ENCODE assay signal across 21 cellular contexts in the genomic region with DNA sequence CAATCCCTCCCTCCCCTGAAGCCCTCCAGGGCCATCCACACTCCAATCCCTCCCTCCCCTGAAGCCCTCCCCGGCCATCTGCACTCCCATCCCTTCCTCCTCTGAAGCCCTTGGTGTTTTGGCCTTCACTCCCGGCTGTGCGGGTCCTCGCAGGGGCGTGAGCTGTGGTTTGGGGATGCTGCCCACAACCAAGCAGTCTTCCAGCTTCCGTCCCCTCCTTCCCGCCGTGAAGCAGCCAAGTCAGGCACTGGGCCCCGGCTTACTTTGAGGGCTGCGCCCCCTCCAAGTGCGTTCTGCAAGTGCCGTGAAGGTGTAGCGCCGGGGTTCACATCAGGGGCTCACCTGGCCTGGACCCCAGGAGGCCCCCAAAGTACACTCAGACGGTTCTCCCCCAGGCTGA.
DNase-seq lines count a peak whose midpoint lies in the region; ATAC-seq and TF ChIP-seq lines count a peak whose summit lies in the region.
"Had no signal": no experiment of that assay in that cellular context is flagged by ENCODE, and none has a peak within 500 bp of the region (broad histone marks: within the 10 kb centered on the region; RNA-seq: fewer than 3 reads in every experiment).

No MANE protein-coding gene starts in this region.

- H3K14ac ChIP-seq in neuronal stem cell (ENCODE audit: low read length): no peak overlapping the region

- H3K4me3 ChIP-seq in coronary artery: no peak overlapping the region
- H3K4me3 ChIP-seq in neuronal stem cell (ENCODE audit: low read length in 2 of 2): no peak overlapping the region
- no peak overlapping the region for H3K4me3 ChIP-seq in effector memory CD4-positive, alpha-beta T cell (ENCODE audit: insufficient read depth, low read depth, low read length, poor library complexity, severe bottlenecking)
- H3K4me3 ChIP-seq: A549, GM23338, HAP-1 had no signal

- H4K91ac ChIP-seq in neuronal stem cell (ENCODE audit: low read depth, low read length, poor library complexity): no peak overlapping the region

- WGBS in neuronal stem cell (ENCODE audit: extremely low coverage in 2 of 2, insufficient read length in 2 of 2, insufficient replicate concordance in 1 of 2), 2 donors: no CpG with 5 or more reads among the region's 15 CpGs

- TF ChIP-seq CTCF in coronary artery (IDR thresholded peaks at IDR 0.05): no peak

- H3K18ac ChIP-seq in neuronal stem cell (ENCODE audit: low read length): peak overlapping the region; percentile 80

- H3K79me1 ChIP-seq in neuronal stem cell (ENCODE audit: low read depth, low read length): no peaks in the 10 kb centered on the region

- H3K27me3 ChIP-seq in neuronal stem cell (ENCODE audit: control insufficient read depth in 3 of 3, insufficient read depth in 3 of 3, low read depth in 1 of 3, low read length in 3 of 3): no peaks in the 10 kb centered on the region
- H3K27me3 ChIP-seq in effector memory CD4-positive, alpha-beta T cell (replicated peaks; ENCODE audit: control insufficient read depth, insufficient read depth, low read length, poor library complexity, severe bottlenecking): no peaks in the 10 kb centered on the region

- H2BK15ac ChIP-seq in neuronal stem cell (ENCODE audit: low read length): peak overlapping the region; percentile 58

- no peak overlapping the region for H3K4me2 ChIP-seq in neuronal stem cell (ENCODE audit: insufficient read depth, low read length, poor library complexity, severe bottlenecking)
- H3K4me2 ChIP-seq: A549, GM23338 had no signal

- ATAC-seq in Right ventricle myocardium superior (ENCODE audit: poor library complexity): no peak
- ATAC-seq: A549; CD8-positive, alpha-beta T cell; GM23338 had no signal

- no peak overlapping the region for H2AFZ ChIP-seq in neuronal stem cell (ENCODE audit: low read length)
- H2AFZ ChIP-seq: GM23338 had no signal

- H3K23ac ChIP-seq in neuronal stem cell (ENCODE audit: low read depth, low read length, poor library complexity): no peak overlapping the region

- H3K4me1 ChIP-seq in neuronal stem cell (ENCODE audit: control insufficient read depth in 2 of 2, insufficient read depth in 1 of 2, low read depth in 1 of 2, low read length in 2 of 2): peaks cover 0 to 1% of the 10 kb centered on the region in 2 donors
- H3K4me1 ChIP-seq in effector memory CD4-positive, alpha-beta T cell (ENCODE audit: control insufficient read depth, insufficient read depth, low read length, poor library complexity, severe bottlenecking): no peaks in the 10 kb centered on the region
- H3K4me1 ChIP-seq: A549, HAP-1 had no signal

- H4K8ac ChIP-seq in neuronal stem cell (ENCODE audit: low read depth, low read length): no peak overlapping the region

- peak overlapping the region; percentile 81 for H2AK5ac ChIP-seq in neuronal stem cell (ENCODE audit: low read depth, low read length)

- peaks cover 0 to 3% of the 10 kb centered on the region in 2 donors for H3K9me3 ChIP-seq in neuronal stem cell (replicated peaks in 1 of 2; ENCODE audit: control insufficient read depth in 2 of 2, insufficient read depth in 1 of 2, low read depth in 1 of 2, low read length in 2 of 2)
- no peaks in the 10 kb centered on the region for H3K9me3 ChIP-seq in effector memory CD4-positive, alpha-beta T cell (ENCODE audit: control insufficient read depth, low read length)
- H3K9me3 ChIP-seq: A549, Caco-2, HAP-1 had no signal

- DNase-seq in cardiac septum (ENCODE audit: low spot score) (peak; percentile 56), Right ventricle myocardium superior (no peak), coronary artery (ENCODE audit: low spot score) (peak; percentile 19), neuronal stem cell (ENCODE audit: low spot score) (no peak), NCI-H526 (lab: John Stamatoyannopoulos, UW) (no peak), Ammon's horn (ENCODE audit: low spot score) (no peak)
- no peak for DNase-seq in effector memory CD4-positive, alpha-beta T cell
- DNase-seq: 8988T; ACHN; AML-193; C1 segment of cervical spinal cord; Caco-2; CD4-positive, CD25-positive, alpha-beta regulatory T cell; CD8-positive, alpha-beta T cell; DMS 273 treated with DMSO at 0.1 percent for 48 hours; DMS79 treated with DMSO at 0.1 percent for 48 hours; GF-D8; HFFc6 had no signal

- H3K36me3 ChIP-seq in neuronal stem cell (replicated peaks in 1 of 2; ENCODE audit: control insufficient read depth in 2 of 2, insufficient read depth in 2 of 2, low read length in 2 of 2): no peaks in the 10 kb centered on the region
- H3K36me3 ChIP-seq in effector memory CD4-positive, alpha-beta T cell (ENCODE audit: control insufficient read depth, insufficient read depth, low read length): no peaks in the 10 kb centered on the region
- H3K36me3 ChIP-seq: HAP-1 had no signal

- H2BK120ac ChIP-seq in neuronal stem cell (ENCODE audit: low read depth, low read length): no peak overlapping the region

- H2BK12ac ChIP-seq in neuronal stem cell (ENCODE audit: low read length): no peak overlapping the region

- H2BK5ac ChIP-seq in neuronal stem cell (ENCODE audit: low read length): no peak overlapping the region

- H3K27ac ChIP-seq in coronary artery: no peak overlapping the region
- H3K27ac ChIP-seq in neuronal stem cell (replicated peaks; ENCODE audit: low read length): no peak overlapping the region
- no peak overlapping the region for H3K27ac ChIP-seq in effector memory CD4-positive, alpha-beta T cell (ENCODE audit: insufficient read depth, low read length, poor library complexity, severe bottlenecking)
- H3K27ac ChIP-seq: A549 had no signal

- peak overlapping the region; percentile 23 for H3K4ac ChIP-seq in neuronal stem cell (ENCODE audit: low read length)

- intact Hi-C loops in cardiac septum (cut with DNase I) (no loop called here), Right ventricle myocardium superior (cut with DNase I) (no loop called here)

- no peak overlapping the region for H3K9ac ChIP-seq in neuronal stem cell (ENCODE audit: low read depth, low read length, poor library complexity)

Comparison
In these comparisons a context has a peak if more than half of its experiments do, and no peak if none do; other contexts are left out.
1. DNase-seq: peak in cardiac septum (single experiment) and coronary artery (single experiment); none in Right ventricle myocardium superior (single experiment), neuronal stem cell (single experiment), effector memory CD4-positive, alpha-beta T cell (0 of 3), NCI-H526 (0 of 2) and Ammon's horn (single experiment).